ENCODE assay signal across 12 cellular contexts in genomic region chr3:12400795-12401194, GRCh38.
DNase-seq lines count a peak whose midpoint lies in the region; ATAC-seq and TF ChIP-seq lines count a peak whose summit lies in the region.
"Had no signal": no experiment of that assay in that cellular context is flagged by ENCODE, and none has a peak within 500 bp of the region (broad histone marks: within the 10 kb centered on the region; RNA-seq: fewer than 3 reads in every experiment).

No MANE protein-coding gene starts in this region.

- H2AFZ ChIP-seq in Loucy (ENCODE audit: low read length): no peak overlapping the region

- H3K27me3 ChIP-seq in BLaER1 treated with 17β-estradiol and CSF1 and Interleukin-3, amounts not matched to agents 10 nM and 100 nM: no peaks in the 10 kb centered on the region
- H3K27me3 ChIP-seq in Loucy (ENCODE audit: insufficient read depth, low read length, poor library complexity, severe bottlenecking): no peaks in the 10 kb centered on the region
- H3K27me3 ChIP-seq in brain microvascular endothelial cell (replicated peaks): no peaks in the 10 kb centered on the region
- no peaks in the 10 kb centered on the region for H3K27me3 ChIP-seq in adrenal gland
- H3K27me3 ChIP-seq: SJSA1 had no signal

- no peaks in the 10 kb centered on the region for H3K79me2 ChIP-seq in Loucy (ENCODE audit: insufficient read depth, low read length)

- peak overlapping the region in 2 of 11 experiments; percentile 30 to 44; a peak in 3 of 22 replicates for H3K27ac ChIP-seq in BLaER1 treated with 17β-estradiol and CSF1 and Interleukin-3, amounts not matched to agents 10 nM and 100 nM
- H3K27ac ChIP-seq in brain microvascular endothelial cell: peak overlapping the region; percentile 15
- peak overlapping the region in 1 of 5 donors; percentile 10 for H3K27ac ChIP-seq in adrenal gland
- H3K27ac ChIP-seq: SJSA1 had no signal

- no peak for ATAC-seq in GM21737 (IDR thresholded peaks at IDR 0.05; ENCODE audit: unreplicated experiment)
- ATAC-seq: activated CD8-positive, alpha-beta T cell treated with anti-CD3 and anti-CD28 coated beads for 36 hours had no signal

- 83 to 97% (median 89%) methylated on average over 1 of the region's 1 CpG for WGBS in adrenal gland, 4 donors

- no peaks in the 10 kb centered on the region for H3F3A ChIP-seq in Loucy (ENCODE audit: low read depth)

- no peaks in the 10 kb centered on the region for H3K9me3 ChIP-seq in BLaER1 treated with 17β-estradiol and CSF1 and Interleukin-3, amounts not matched to agents 10 nM and 100 nM (replicated peaks in 1 of 11)
- H3K9me3 ChIP-seq in Loucy (ENCODE audit: insufficient read depth, low read depth, low read length) (no peaks in the 10 kb centered on the region), adrenal gland (replicated peaks in 1 of 3) (no peaks in the 10 kb centered on the region)
- H3K9me3 ChIP-seq: SJSA1 had no signal

- DNase-seq in brain microvascular endothelial cell (peak; percentile 67), myocyte (ENCODE audit: low read depth) (peak; percentile 50), adrenal gland (no peak), NCI-H2227 (lab: John Stamatoyannopoulos, UW; ENCODE audit: unreplicated experiment) (no peak)
- DNase-seq in activated CD4-positive, CD25-positive, alpha-beta regulatory T cell (lab: John Stamatoyannopoulos, UW): no peak
- DNase-seq: activated CD8-positive, alpha-beta T cell treated with anti-CD3 and anti-CD28 coated beads for 36 hours; NCI-H2081; stimulated activated CD4-positive, alpha-beta T cell treated with anti-CD3 and anti-CD28 coated beads, Interleukin-2, amount 100 ng/mL, for 48 hours had no signal

- intact Hi-C loops in adrenal gland (cut with DNase I): no loop called here

- 0 out of 20 replicates have a peak overlapping the region, but pooled peaks of 1 of the 10 experiments have one; percentile 4 for H3K4me3 ChIP-seq in BLaER1 treated with 17β-estradiol and CSF1 and Interleukin-3, amounts not matched to agents 10 nM and 100 nM
- H3K4me3 ChIP-seq in Loucy (ENCODE audit: low read length, poor library complexity, severe bottlenecking): no peak overlapping the region
- no peak overlapping the region for H3K4me3 ChIP-seq in brain microvascular endothelial cell (ENCODE audit: low read depth, low read length)
- no peak overlapping the region for H3K4me3 ChIP-seq in adrenal gland
- H3K4me3 ChIP-seq: SJSA1 had no signal

- TF ChIP-seq CTCF in Loucy (conservative IDR thresholded peaks at IDR 0.05; ENCODE audit: low read length): no peak
- TF ChIP-seq CTCF in brain microvascular endothelial cell (IDR thresholded peaks at IDR 0.05; ENCODE audit: low read depth, low read length, missing control alignments): no peak
- no peak for TF ChIP-seq CTCF in adrenal gland (IDR thresholded peaks at IDR 0.05)

- H4K20me1 ChIP-seq in BLaER1 treated with 17β-estradiol and CSF1 and Interleukin-3, amounts not matched to agents 10 nM and 100 nM: no peaks in the 10 kb centered on the region
- no peaks in the 10 kb centered on the region for H4K20me1 ChIP-seq in Loucy (ENCODE audit: insufficient read depth, low read length, poor library complexity, severe bottlenecking)

- in situ Hi-C loops in brain microvascular endothelial cell (cut with HindIII; ENCODE audit: low pct_ligation_motif_present, low sequenced_read_pairs): no loop called here

- peaks cover 11 to 44% (median 15%) of the 10 kb centered on the region in 10 experiments for H3K4me1 ChIP-seq in BLaER1 treated with 17β-estradiol and CSF1 and Interleukin-3, amounts not matched to agents 10 nM and 100 nM
- peaks cover 19% of the 10 kb centered on the region for H3K4me1 ChIP-seq in Loucy (ENCODE audit: insufficient read depth, low read length, poor library complexity, severe bottlenecking)
- H3K4me1 ChIP-seq in adrenal gland (replicated peaks in 1 of 2): no peaks in the 10 kb centered on the region

- no peak for TF ChIP-seq POLR2A in adrenal gland (IDR thresholded peaks at IDR 0.05)

- H3K4me2 ChIP-seq in BLaER1 treated with 17β-estradiol and CSF1 and Interleukin-3, amounts not matched to agents 10 nM and 100 nM: peak overlapping the region; percentile 51 to 83 (median 63)
- peak overlapping the region; percentile 17 for H3K4me2 ChIP-seq in Loucy (ENCODE audit: low read depth, low read length, poor library complexity, severe bottlenecking)

- no peaks in the 10 kb centered on the region for H3K9me2 ChIP-seq in Loucy (replicated peaks; ENCODE audit: low read depth, low read length)

- no peaks in the 10 kb centered on the region for H3K36me3 ChIP-seq in BLaER1 treated with 17β-estradiol and CSF1 and Interleukin-3, amounts not matched to agents 10 nM and 100 nM
- H3K36me3 ChIP-seq in Loucy (ENCODE audit: insufficient read depth, low read length) (no peaks in the 10 kb centered on the region), brain microvascular endothelial cell (replicated peaks) (no peaks in the 10 kb centered on the region), adrenal gland (replicated peaks in 1 of 2) (no peaks in the 10 kb centered on the region)
- H3K36me3 ChIP-seq: SJSA1 had no signal

- no peak overlapping the region for H3K9ac ChIP-seq in BLaER1 treated with 17β-estradiol and CSF1 and Interleukin-3, amounts not matched to agents 10 nM and 100 nM
- no peak overlapping the region for H3K9ac ChIP-seq in Loucy (ENCODE audit: low read depth, low read length, poor library complexity, severe bottlenecking)

Comparison
In these comparisons a context has a peak if more than half of its experiments do, and no peak if none do; other contexts are left out.
1. DNase-seq: peak in brain microvascular endothelial cell (single experiment) and myocyte (single experiment); none in adrenal gland (0 of 7), NCI-H2227 (single experiment) and activated CD4-positive, CD25-positive, alpha-beta regulatory T cell (0 of 4).